17 cellular contexts compared by ENCODE assay signal in genomic region chr13:87810391-87810801, GRCh38.
DNase-seq lines count a peak whose midpoint lies in the region; ATAC-seq and TF ChIP-seq lines count a peak whose summit lies in the region.
"Had no signal": no experiment of that assay in that cellular context is flagged by ENCODE, and none has a peak within 500 bp of the region (broad histone marks: within the 10 kb centered on the region; RNA-seq: fewer than 3 reads in every experiment).

No MANE protein-coding gene starts in this region.

- TF ChIP-seq CTCF in HCT116 (IDR thresholded peaks at IDR 0.05 in 2 of 3, conservative IDR thresholded peaks at IDR 0.05 in 1 of 3; ENCODE audit: borderline replicate concordance in 1 of 3, insufficient read depth in 1 of 3, low read depth in 2 of 3, low read length in 2 of 3): no peak
- no peak for TF ChIP-seq CTCF in parathyroid adenoma (IDR thresholded peaks at IDR 0.05)

- H3K27ac ChIP-seq in HCT116 (ENCODE audit: low read depth, low read length) (no peak overlapping the region), iPS DF 6.9 (ENCODE audit: low read length) (no peak overlapping the region), parathyroid adenoma (no peak overlapping the region)
- H3K27ac ChIP-seq: BLaER1 treated with 17β-estradiol and CSF1 and Interleukin-3, amounts not matched to agents 10 nM and 100 nM; colonic mucosa had no signal

- H3K4me3 ChIP-seq in HCT116 (replicated peaks in 1 of 2; ENCODE audit: low read depth in 1 of 2, low read length in 2 of 2) (no peak overlapping the region), iPS DF 6.9 (ENCODE audit: low read length) (peak overlapping the region; percentile 6; the same call in 1 of the 2 replicates), parathyroid adenoma (ENCODE audit: low read depth, low read length) (no peak overlapping the region)
- H3K4me3 ChIP-seq: BLaER1 treated with 17β-estradiol and CSF1 and Interleukin-3, amounts not matched to agents 10 nM and 100 nM; colonic mucosa had no signal

- H3K9me2 ChIP-seq in HCT116 (ENCODE audit: insufficient read depth): no peaks in the 10 kb centered on the region

- CTCF ChIA-PET in HCT116 (lab: Charles Lee): no interaction called here

- ATAC-seq in HCT116: peak; percentile 47; the same call in 1 of the 2 replicates
- ATAC-seq in HG02588 (IDR thresholded peaks at IDR 0.05; ENCODE audit: unreplicated experiment): no peak
- no peak for ATAC-seq in HG02840 (IDR thresholded peaks at IDR 0.05; ENCODE audit: low FRiP score, unreplicated experiment)
- ATAC-seq: activated T-cell treated with anti-CD3 and anti-CD28 coated beads, Interleukin-2, amount 50 U/mL, for 72 hours; naive thymus-derived CD8-positive, alpha-beta T cell had no signal

- H3K27me3 ChIP-seq in HCT116 (ENCODE audit: insufficient read depth, low read length): no peaks in the 10 kb centered on the region
- H3K27me3 ChIP-seq in iPS DF 6.9 (ENCODE audit: control insufficient read depth, insufficient read depth, low read length): no peaks in the 10 kb centered on the region
- H3K27me3 ChIP-seq in parathyroid adenoma (ENCODE audit: control insufficient read depth, insufficient read depth, low read length): peaks cover 3% of the 10 kb centered on the region
- H3K27me3 ChIP-seq: BLaER1 treated with 17β-estradiol and CSF1 and Interleukin-3, amounts not matched to agents 10 nM and 100 nM; colonic mucosa had no signal

- H3K9me3 ChIP-seq in HCT116 (ENCODE audit: control insufficient read depth in 1 of 2, insufficient read depth in 1 of 2, low read depth in 1 of 2, low read length in 2 of 2) (no peaks in the 10 kb centered on the region; a peak in 1 of 4 replicates), iPS DF 6.9 (ENCODE audit: control insufficient read depth, insufficient read depth, low read length) (no peaks in the 10 kb centered on the region), parathyroid adenoma (ENCODE audit: control insufficient read depth, low read length) (no peaks in the 10 kb centered on the region)
- H3K9me3 ChIP-seq: colonic mucosa had no signal

- WGBS in iPS DF 6.9 (ENCODE audit: insufficient coverage, insufficient read length): no CpG with 5 or more reads among the region's 13 CpGs

- RAD21 ChIA-PET in HCT116 (lab: Charles Lee; ENCODE audit: low non-redundant PET in 1 of 2, low total read pairs in 2 of 2, uncharacterized antibody in 2 of 2, unreplicated experiment in 2 of 2): no interaction called here

- H3K4me2 ChIP-seq in HCT116 (ENCODE audit: low read length) (no peak overlapping the region), parathyroid adenoma (ENCODE audit: low read length) (peak overlapping the region; percentile 44)
- H3K4me2 ChIP-seq: BLaER1 treated with 17β-estradiol and CSF1 and Interleukin-3, amounts not matched to agents 10 nM and 100 nM had no signal

- H3K4me1 ChIP-seq in HCT116 (ENCODE audit: control insufficient read depth in 1 of 2, insufficient read depth in 2 of 2, low read length in 2 of 2) (no peaks in the 10 kb centered on the region), iPS DF 6.9 (ENCODE audit: control insufficient read depth, insufficient read depth, low read length) (no peaks in the 10 kb centered on the region), parathyroid adenoma (no peaks in the 10 kb centered on the region)
- H3K4me1 ChIP-seq: BLaER1 treated with 17β-estradiol and CSF1 and Interleukin-3, amounts not matched to agents 10 nM and 100 nM; colonic mucosa had no signal

- no peak for TF ChIP-seq POLR2A in HCT116 (IDR thresholded peaks at IDR 0.05; ENCODE audit: borderline replicate concordance, extremely low read depth, insufficient read depth, insufficient read length)

- no peaks in the 10 kb centered on the region for H3K79me2 ChIP-seq in HCT116 (ENCODE audit: insufficient read depth, low read length)
- H3K79me2 ChIP-seq in parathyroid adenoma: no peaks in the 10 kb centered on the region

- POLR2A ChIA-PET in HCT116 (lab: Charles Lee): no interaction called here

- DNase-seq in HCT116 (ENCODE audit: low read depth, low spot score) (no peak), RPMI8226 (peak; percentile 83), iPS DF 6.9 (ENCODE audit: low read depth, low spot score) (peak; percentile 16), AG08395 (ENCODE audit: low spot score) (no peak)
- DNase-seq in stimulated activated CD4-positive, alpha-beta T cell treated with anti-CD3 and anti-CD28 coated beads, Interleukin-1b, Interleukin-23, amount 100 ng/mL, for 48 hours: no peak
- DNase-seq: activated CD4-positive, alpha-beta T cell treated with anti-CD3 and anti-CD28 coated beads, Interleukin-2, amount 10 ng/mL, durations not matched to agents 24 days and 14 days; activated T-cell treated with anti-CD3 and anti-CD28 coated beads, Interleukin-2, amount 50 U/mL, for 72 hours; amniotic stem cell; GOT3; kidney glomerular epithelial cell; NCI-H2081 treated with DMSO at 0.1 percent for 48 hours had no signal

- no peaks in the 10 kb centered on the region for H4K20me1 ChIP-seq in HCT116 (ENCODE audit: insufficient read depth)
- H4K20me1 ChIP-seq: BLaER1 treated with 17β-estradiol and CSF1 and Interleukin-3, amounts not matched to agents 10 nM and 100 nM had no signal

- H3K36me3 ChIP-seq in HCT116 (ENCODE audit: control insufficient read depth in 1 of 2, insufficient read depth in 2 of 2, low read length in 2 of 2): no peaks in the 10 kb centered on the region
- H3K36me3 ChIP-seq in iPS DF 6.9 (ENCODE audit: control insufficient read depth, insufficient read depth, low read length): no peaks in the 10 kb centered on the region
- H3K36me3 ChIP-seq in parathyroid adenoma (ENCODE audit: control insufficient read depth, insufficient read depth, low read length): no peaks in the 10 kb centered on the region
- H3K36me3 ChIP-seq: BLaER1 treated with 17β-estradiol and CSF1 and Interleukin-3, amounts not matched to agents 10 nM and 100 nM; colonic mucosa had no signal

- intact Hi-C loops in HCT116 (cut with micrococcal nuclease): no loop called here

- TF ChIP-seq RAD21 in HCT116 (IDR thresholded peaks at IDR 0.05; ENCODE audit: low read depth): no peak

- H2AFZ ChIP-seq in HCT116 (ENCODE audit: low read depth, low read length, poor library complexity, severe bottlenecking): no peak overlapping the region
- no peak overlapping the region for H2AFZ ChIP-seq in parathyroid adenoma

- H3K9ac ChIP-seq in HCT116 (ENCODE audit: low read length) (no peak overlapping the region), parathyroid adenoma (no peak overlapping the region)
- H3K9ac ChIP-seq: BLaER1 treated with 17β-estradiol and CSF1 and Interleukin-3, amounts not matched to agents 10 nM and 100 nM had no signal

- BruUV-seq in HCT116 (replicated peaks; lab: Mats Ljungman, UMichigan): no TSS peak

TF ChIP-seq in HCT116, 20 proteins besides CTCF, POLR2A, EP300 and RAD21:
- TF ChIP-seq YY1 (IDR thresholded peaks at IDR 0.05; ENCODE audit: extremely low read depth, insufficient replicate concordance, low read depth, low read length) (no peak), EGR1 (IDR thresholded peaks at IDR 0.05; ENCODE audit: low read depth) (no peak), JUND (IDR thresholded peaks at IDR 0.05) (no peak), SIN3A (IDR thresholded peaks at IDR 0.05; ENCODE audit: low read depth) (no peak), CBX3 (IDR thresholded peaks at IDR 0.05; ENCODE audit: low read depth) (no peak), POLR2AphosphoS5 (IDR thresholded peaks at IDR 0.05; ENCODE audit: low read depth, low read length) (no peak)
TF ChIP-seq in HCT116: peak in this region for 0.

Comparison
In these comparisons a context has a peak if more than half of its experiments do, and no peak if none do; other contexts are left out.
1. DNase-seq: peak in RPMI8226 (single experiment) and iPS DF 6.9 (single experiment); none in HCT116 (single experiment), stimulated activated CD4-positive, alpha-beta T cell treated with anti-CD3 and anti-CD28 coated beads, Interleukin-1b, Interleukin-23, amount 100 ng/mL, for 48 hours (single experiment) and AG08395 (single experiment).